8 cellular contexts compared by ENCODE assay signal in the genomic region with DNA sequence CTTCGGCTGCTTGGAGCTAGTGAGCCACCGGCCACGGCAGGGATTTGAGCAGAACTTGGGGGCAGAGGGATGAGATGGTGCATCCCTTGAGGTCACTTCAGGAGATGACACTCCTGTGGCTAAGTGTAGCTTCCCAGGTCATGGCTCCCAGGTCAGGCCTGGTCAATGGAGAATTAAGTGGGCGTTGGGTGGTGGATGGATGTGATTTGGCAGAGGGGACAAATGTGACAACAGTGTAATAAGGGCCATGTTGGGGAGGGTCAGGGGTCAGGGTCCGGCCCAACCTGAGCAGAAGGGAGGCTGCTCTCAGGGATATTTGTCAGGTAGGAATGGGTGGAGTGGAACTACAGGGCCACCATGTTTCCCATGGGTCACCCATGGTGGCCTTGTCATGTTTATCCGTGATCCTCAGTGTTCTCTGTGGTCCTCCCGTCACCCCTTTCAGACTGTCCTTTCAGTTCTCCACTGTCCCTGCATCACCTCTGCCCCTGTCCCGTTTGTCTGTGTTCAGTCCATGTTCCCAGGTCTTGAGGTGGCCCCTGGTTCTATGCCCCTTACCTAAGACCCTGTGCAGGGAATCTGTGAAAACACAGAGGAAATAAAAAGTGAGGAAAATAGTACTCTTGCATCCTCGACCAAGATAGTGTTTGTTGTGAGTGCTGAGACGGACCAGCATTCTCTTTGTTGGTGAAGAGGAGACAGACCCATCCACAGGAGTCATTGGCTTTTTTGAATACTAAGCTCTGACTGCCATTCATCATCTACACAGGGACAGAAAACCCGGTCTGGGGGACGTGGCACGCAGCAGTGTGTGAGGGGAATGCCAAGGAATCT. TPM values are rescaled to one million over a fixed set of nuclear protein-coding genes. Genes with fewer than 3 reads are reported as not detected.
DNase-seq lines count a peak whose midpoint lies in the region; ATAC-seq and TF ChIP-seq lines count a peak whose summit lies in the region.

No MANE protein-coding gene starts in this region.

- H3K27ac ChIP-seq in CD4-positive, CD25-positive, alpha-beta regulatory T cell (ENCODE audit: insufficient read depth, low read length, poor library complexity, severe bottlenecking), result peak overlapping the region; percentile 80
- peak overlapping the region; percentile 83 for H3K27ac ChIP-seq in OCI-LY1 (ENCODE audit: low read depth, low read length, poor library complexity, severe bottlenecking)

- H3K9me3 Mint-ChIP-seq in CD4-positive, CD25-positive, alpha-beta regulatory T cell, result peaks cover 0 to 2% (median 0%) of the 10 kb centered on the region in 7 donors

- H3K4me3 Mint-ChIP-seq in CD4-positive, CD25-positive, alpha-beta regulatory T cell, result peak overlapping the region; percentile 88 to 94 (median 94)

- no peak for DNase-seq in CD4-positive, CD25-positive, alpha-beta regulatory T cell
- no peak for DNase-seq in glomerular visceral epithelial cell (ENCODE audit: extremely low spot score)
- no peak for DNase-seq in SIG-M5 (lab: John Stamatoyannopoulos, UW)
- no peak for DNase-seq in D341Med (ENCODE audit: low spot score)
- DNase-seq in amniotic stem cell (lab: John Stamatoyannopoulos, UW), result no peak

- H4K20me1 ChIP-seq in OCI-LY1 (ENCODE audit: insufficient read depth, low read length), result no peaks in the 10 kb centered on the region

- H3K9ac ChIP-seq in OCI-LY1 (ENCODE audit: low read length) (peak overlapping the region; percentile 100), endocrine pancreas (ENCODE audit: control insufficient read depth, insufficient read depth, low read length) (peak overlapping the region; percentile 91)

- no peaks in the 10 kb centered on the region for H3K36me3 Mint-ChIP-seq in CD4-positive, CD25-positive, alpha-beta regulatory T cell

- H3K4me1 ChIP-seq in CD4-positive, CD25-positive, alpha-beta regulatory T cell (ENCODE audit: control insufficient read depth, insufficient read depth, low read length, poor library complexity, severe bottlenecking), result peaks cover 40% of the 10 kb centered on the region
- H3K4me1 ChIP-seq in OCI-LY1 (ENCODE audit: insufficient read depth, low read length, severe bottlenecking) (peaks cover 62% of the 10 kb centered on the region), endocrine pancreas (ENCODE audit: control insufficient read depth, insufficient read depth, low read length) (no peaks in the 10 kb centered on the region), neuron (ENCODE audit: insufficient read depth, low read length) (peaks cover 38% of the 10 kb centered on the region)

- ATAC-seq in CD4-positive, CD25-positive, alpha-beta regulatory T cell (ENCODE audit: low read depth in 2 of 2), result no peak

- H3K9me3 ChIP-seq in CD4-positive, CD25-positive, alpha-beta regulatory T cell (ENCODE audit: control insufficient read depth in 2 of 2, low read length in 2 of 2), result no peaks in the 10 kb centered on the region
- H3K9me3 ChIP-seq in OCI-LY1 (ENCODE audit: low read length), result no peaks in the 10 kb centered on the region
- H3K9me3 ChIP-seq in endocrine pancreas (ENCODE audit: control insufficient read depth, low read length), result no peaks in the 10 kb centered on the region
- H3K9me3 ChIP-seq in neuron (ENCODE audit: low read length), result no peaks in the 10 kb centered on the region

- peak overlapping the region; percentile 76 to 96 (median 93) for H3K27ac Mint-ChIP-seq in CD4-positive, CD25-positive, alpha-beta regulatory T cell

- H3K79me2 ChIP-seq in OCI-LY1 (ENCODE audit: insufficient read depth, low read length), result peaks cover 13% of the 10 kb centered on the region

- peaks cover 12% of the 10 kb centered on the region for H3K27me3 ChIP-seq in CD4-positive, CD25-positive, alpha-beta regulatory T cell (ENCODE audit: control insufficient read depth, insufficient read depth, low read length)
- peaks cover 7% of the 10 kb centered on the region for H3K27me3 ChIP-seq in OCI-LY1 (ENCODE audit: insufficient read depth, low read length)
- H3K27me3 ChIP-seq in endocrine pancreas (ENCODE audit: control insufficient read depth, insufficient read depth, low read length), result peaks cover 9% of the 10 kb centered on the region
- peaks cover 25% of the 10 kb centered on the region for H3K27me3 ChIP-seq in neuron (ENCODE audit: insufficient read depth, low read length)

- H3K27me3 Mint-ChIP-seq in CD4-positive, CD25-positive, alpha-beta regulatory T cell, result peaks cover 24% of the 10 kb centered on the region

- no peaks in the 10 kb centered on the region for H3K36me3 ChIP-seq in CD4-positive, CD25-positive, alpha-beta regulatory T cell (ENCODE audit: control insufficient read depth, insufficient read depth, low read length)
- H3K36me3 ChIP-seq in OCI-LY1 (ENCODE audit: insufficient read depth, low read length) (peaks cover 7% of the 10 kb centered on the region; the same call in 1 of the 2 replicates), endocrine pancreas (ENCODE audit: control insufficient read depth, insufficient read depth, low read length) (no peaks in the 10 kb centered on the region), neuron (ENCODE audit: insufficient read depth, low read length) (peaks cover 28% of the 10 kb centered on the region)

- peaks cover 0 to 49% (median 19%) of the 10 kb centered on the region in 4 donors for H3K4me1 Mint-ChIP-seq in CD4-positive, CD25-positive, alpha-beta regulatory T cell

- no peak overlapping the region for H2AFZ ChIP-seq in OCI-LY1 (ENCODE audit: low read length)
- H2AFZ ChIP-seq in neuron (ENCODE audit: low read depth, low read length), result no peak overlapping the region

- H3K9me2 ChIP-seq in OCI-LY1 (ENCODE audit: low read depth, low read length), result no peaks in the 10 kb centered on the region

- H3F3A ChIP-seq in OCI-LY1 (ENCODE audit: insufficient read depth, low read length), result no peaks in the 10 kb centered on the region

- H3K4me2 ChIP-seq in OCI-LY1 (ENCODE audit: low read length), result peak overlapping the region; percentile 100

- no peak for TF ChIP-seq CTCF in OCI-LY1 (IDR thresholded peaks at IDR 0.05; ENCODE audit: low read length)

- H3K4me3 ChIP-seq in CD4-positive, CD25-positive, alpha-beta regulatory T cell (ENCODE audit: low read depth, low read length), result peak overlapping the region; percentile 75
- H3K4me3 ChIP-seq in OCI-LY1 (ENCODE audit: low read depth, low read length, poor library complexity, severe bottlenecking) (peak overlapping the region; percentile 87), endocrine pancreas (ENCODE audit: control insufficient read depth, insufficient read depth, low read length) (peak overlapping the region; percentile 40), neuron (ENCODE audit: low read length) (peak overlapping the region; percentile 89)

RNA-seq across cellular contexts. Expression of a gene that starts 6.1 kb away (rescaled TPM):
- 27.6 TPM for total RNA-seq in CD4-positive, CD25-positive, alpha-beta regulatory T cell
- 10 to 100 TPM; 38.9 to 62.9 (median 52.6) TPM for polyA plus RNA-seq in CD4-positive, CD25-positive, alpha-beta regulatory T cell

RNA-seq across cellular contexts. Expression of a gene that starts 22.3 kb away (rescaled TPM):
- not detected for total RNA-seq in CD4-positive, CD25-positive, alpha-beta regulatory T cell
- polyA plus RNA-seq in CD4-positive, CD25-positive, alpha-beta regulatory T cell, result not detected

RNA-seq across cellular contexts. Expression of a gene that starts 28.0 kb away (rescaled TPM):
- total RNA-seq in CD4-positive, CD25-positive, alpha-beta regulatory T cell, result 47.3 TPM
- polyA plus RNA-seq in CD4-positive, CD25-positive, alpha-beta regulatory T cell, result 10 to 100 TPM in 3 of 4 donors, 1 to 10 TPM in 1; 10.0 to 12.5 (median 11.2) TPM

RNA-seq across cellular contexts. Expression of a gene that starts 41.3 kb away (rescaled TPM):
- not detected for total RNA-seq in CD4-positive, CD25-positive, alpha-beta regulatory T cell
- not detected for polyA plus RNA-seq in CD4-positive, CD25-positive, alpha-beta regulatory T cell

RNA-seq across cellular contexts. Expression of a gene that starts 50.2 kb away (rescaled TPM):
- 58.4 TPM for total RNA-seq in CD4-positive, CD25-positive, alpha-beta regulatory T cell
- 10 to 100 TPM; 51.8 to 75.2 (median 57.2) TPM for polyA plus RNA-seq in CD4-positive, CD25-positive, alpha-beta regulatory T cell
